Comparison of ENCODE assay signal across 1 cellular context in genomic region chr20:31856516-31856915, GRCh38.
TF ChIP-seq lines count a peak whose summit lies in the region.

No MANE protein-coding gene starts in this region.

TF ChIP-seq in H1, 55 proteins besides CTCF, POLR2A, EP300 and RAD21:
- TF ChIP-seq TBP (IDR thresholded peaks at IDR 0.05; ENCODE audit: low read depth, low read length) (no peak), KDM1A (IDR thresholded peaks at IDR 0.05; ENCODE audit: borderline replicate concordance, low read length) (0 out of 2 replicates have a peak, but pooled peaks have one; percentile 1)
